Comparison of ENCODE assay signal across 1 cellular context in the genomic region with DNA sequence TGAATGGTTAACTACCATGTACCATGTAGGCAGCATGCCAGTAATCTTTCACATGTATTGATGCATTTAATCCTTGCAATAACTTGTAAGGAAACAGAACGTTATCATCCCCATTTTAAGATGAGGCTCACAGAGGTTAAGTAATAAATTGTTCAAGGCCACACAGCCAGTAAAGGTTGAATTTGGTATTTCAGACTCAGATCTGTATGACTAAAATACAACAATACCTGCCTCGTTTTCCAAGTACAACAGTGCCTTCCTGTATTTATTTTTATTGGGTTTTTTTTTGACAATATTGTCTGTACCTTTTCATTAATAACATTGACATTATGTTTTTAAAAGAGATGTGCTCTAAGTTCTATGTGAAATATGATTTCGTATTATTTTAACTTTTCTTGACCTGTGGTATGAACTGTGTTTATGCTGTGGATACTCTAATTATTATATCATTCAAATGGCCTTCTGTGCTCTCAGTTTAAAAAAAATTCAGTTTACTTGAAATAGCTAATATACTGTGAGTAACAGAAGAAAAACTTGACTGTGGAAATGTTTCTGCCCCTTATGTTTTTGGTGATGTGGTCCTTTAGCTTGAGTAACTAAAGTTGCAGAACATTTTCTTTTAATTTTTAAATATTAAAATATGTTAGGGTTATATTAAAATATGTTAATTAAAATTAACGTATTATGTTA.
TF ChIP-seq lines count a peak whose summit lies in the region.

No MANE protein-coding gene starts in this region.

TF ChIP-seq in endothelial cell of umbilical vein, 7 proteins besides CTCF, POLR2A, EP300 and RAD21:
- TF ChIP-seq FOS (IDR thresholded peaks at IDR 0.05; ENCODE audit: borderline replicate concordance, insufficient read depth, low read length), result no peak
- TF ChIP-seq POLR2AphosphoS5 (IDR thresholded peaks at IDR 0.05; ENCODE audit: insufficient read depth, low read depth, low read length), result no peak
- no peak for TF ChIP-seq EZH2 (IDR thresholded peaks at IDR 0.05; ENCODE audit: borderline replicate concordance, low read depth, low read length, severe bottlenecking)
- TF ChIP-seq GATA2 (IDR thresholded peaks at IDR 0.05; ENCODE audit: insufficient read depth, insufficient read length, low read depth, low read length), result no peak
- no peak for TF ChIP-seq MYC (IDR thresholded peaks at IDR 0.05; ENCODE audit: low read depth, low read length)
- TF ChIP-seq, protein P1, sequence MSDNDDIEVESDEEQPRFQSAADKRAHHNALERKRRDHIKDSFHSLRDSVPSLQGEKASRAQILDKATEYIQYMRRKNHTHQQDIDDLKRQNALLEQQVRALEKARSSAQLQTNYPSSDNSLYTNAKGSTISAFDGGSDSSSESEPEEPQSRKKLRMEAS (IDR thresholded peaks at IDR 0.05; ENCODE audit: insufficient read depth, insufficient read length), result no peak
- TF ChIP-seq JUN (IDR thresholded peaks at IDR 0.05; ENCODE audit: borderline replicate concordance, insufficient read depth, insufficient read length, low read depth), result no peak
